In genomic region chr3:170899455-170899854, GRCh38 we compare ENCODE assay signal across 7 cellular contexts.
"Had no signal": no experiment of that assay in that cellular context is flagged by ENCODE, and none has a peak within 500 bp of the region (broad histone marks: within the 10 kb centered on the region; RNA-seq: fewer than 3 reads in every experiment).

No MANE protein-coding gene starts in this region.

- FAIRE-seq: HTR-8/SVneo had no signal

- H3K27ac ChIP-seq: HL-60, KMS-11 had no signal

- DNase-seq: Karpas-422, Kasumi-1, KBM-7, KG1 had no signal

- H3K4me2 ChIP-seq: KMS-11 had no signal

- H3K9ac ChIP-seq: KMS-11 had no signal
